Comparison of ENCODE assay signal across 1 cellular context in the genomic region with DNA sequence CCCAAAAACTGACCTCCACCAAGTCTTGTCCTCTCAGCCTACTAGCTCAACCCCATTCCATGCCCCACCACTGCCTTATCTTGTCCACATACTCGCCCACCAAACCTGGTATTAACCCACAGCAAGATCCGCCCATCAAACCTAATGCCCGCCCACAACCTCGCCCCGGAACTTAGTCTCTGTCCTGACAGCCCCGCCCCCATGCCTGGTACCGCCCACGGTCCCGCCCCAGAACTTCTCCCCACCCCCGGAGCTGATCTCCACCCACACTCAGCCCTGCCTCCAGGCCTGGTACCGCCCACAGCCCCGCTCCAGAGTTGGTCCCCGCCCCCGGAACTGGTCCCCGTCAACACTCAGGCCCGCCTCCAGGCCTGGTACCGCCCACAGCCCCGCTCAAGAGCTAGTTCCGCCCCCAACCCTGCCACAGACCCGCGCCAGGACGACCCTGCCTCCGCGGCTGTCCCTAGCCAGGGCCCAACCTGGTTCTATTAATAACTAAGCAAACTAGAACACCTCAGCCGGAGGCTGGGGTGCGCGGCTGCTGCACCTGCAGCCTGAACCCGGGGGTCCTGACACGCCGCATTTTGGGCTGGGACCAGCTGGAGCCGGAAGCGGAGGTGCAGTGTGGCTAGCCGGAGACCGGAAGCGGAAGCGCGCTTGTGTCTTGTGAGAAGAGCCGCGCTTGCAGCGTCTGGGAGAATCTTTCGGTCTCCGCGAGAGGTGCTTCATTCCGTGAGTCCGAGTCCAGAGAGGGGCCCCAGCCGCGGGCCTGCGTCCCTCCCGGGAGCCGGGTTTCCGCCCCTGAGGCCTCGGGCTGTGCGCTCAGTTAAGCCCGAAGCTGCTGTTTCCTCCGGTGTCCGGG.
TF ChIP-seq lines count a peak whose summit lies in the region.

A gene (plus strand): TSS at position 662 of the 862 bp plus-strand sequence. CDS start 5,372 bp downstream, outside the sequence.

TF ChIP-seq in HEK293, 187 proteins besides CTCF, POLR2A, EP300 and RAD21 (continued from another document):
- TF ChIP-seq ZXDB (tag by site-specific recombination; IDR thresholded peaks at IDR 0.05), result peak; percentile 78
- no peak for TF ChIP-seq ZNF510 (tag by site-specific recombination; IDR thresholded peaks at IDR 0.05; ENCODE audit: insufficient replicate concordance)
- no peak for TF ChIP-seq HOXC10 (CRISPR knock-in tag; IDR thresholded peaks at IDR 0.05)
- no peak for TF ChIP-seq OSR2 (tag by site-specific recombination; IDR thresholded peaks at IDR 0.05)
- no peak for TF ChIP-seq ZEB2 (tag by site-specific recombination; IDR thresholded peaks at IDR 0.05)
- TF ChIP-seq ZNF221 (tag by site-specific recombination; IDR thresholded peaks at IDR 0.05; ENCODE audit: borderline replicate concordance), result no peak
- TF ChIP-seq, protein P1, sequence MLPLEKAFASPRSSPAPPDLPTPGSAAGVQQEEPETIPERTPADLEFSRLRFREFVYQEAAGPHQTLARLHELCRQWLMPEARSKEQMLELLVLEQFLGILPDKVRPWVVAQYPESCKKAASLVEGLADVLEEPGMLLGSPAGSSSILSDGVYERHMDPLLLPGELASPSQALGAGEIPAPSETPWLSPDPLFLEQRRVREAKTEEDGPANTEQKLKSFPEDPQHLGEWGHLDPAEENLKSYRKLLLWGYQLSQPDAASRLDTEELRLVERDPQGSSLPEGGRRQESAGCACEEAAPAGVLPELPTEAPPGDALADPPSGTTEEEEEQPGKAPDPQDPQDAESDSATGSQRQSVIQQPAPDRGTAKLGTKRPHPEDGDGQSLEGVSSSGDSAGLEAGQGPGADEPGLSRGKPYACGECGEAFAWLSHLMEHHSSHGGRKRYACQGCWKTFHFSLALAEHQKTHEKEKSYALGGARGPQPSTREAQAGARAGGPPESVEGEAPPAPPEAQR (tag by site-specific recombination; IDR thresholded peaks at IDR 0.05), result no peak
- TF ChIP-seq BCL11B (tag by site-specific recombination; IDR thresholded peaks at IDR 0.05; ENCODE audit: low read depth), result no peak
